In the genomic region with DNA sequence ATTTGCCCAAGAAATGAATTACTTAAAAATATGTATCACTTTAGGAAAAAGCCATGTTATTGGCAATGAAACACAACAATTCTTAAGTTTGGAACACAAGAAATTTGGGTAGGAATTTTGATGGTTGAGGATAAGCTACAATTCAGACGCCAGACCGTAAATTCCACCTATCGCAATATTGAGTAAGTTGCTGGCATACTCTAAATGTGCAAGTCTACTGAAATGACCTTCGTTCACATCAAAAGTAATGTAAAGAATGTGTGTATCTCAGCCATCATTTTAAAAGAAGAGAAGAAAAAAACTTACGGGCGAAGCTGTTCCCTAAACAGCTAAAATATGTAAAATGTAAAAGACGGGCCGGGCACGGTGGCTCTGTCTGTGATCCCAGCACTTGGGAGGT, we compare ENCODE assay signal across 19 cellular contexts. TPM values are rescaled to one million over a fixed set of nuclear protein-coding genes. Genes with fewer than 3 reads are reported as not detected.
A peak's percentile ranks its signal among the peaks of the same experiment; 100 is the strongest.
DNase-seq lines count a peak whose midpoint lies in the region; ATAC-seq and TF ChIP-seq lines count a peak whose summit lies in the region.
"Had no signal": no experiment of that assay in that cellular context is flagged by ENCODE, and none has a peak within 500 bp of the region (broad histone marks: within the 10 kb centered on the region; RNA-seq: fewer than 3 reads in every experiment).

No MANE protein-coding gene starts in this region.

- H3K14ac ChIP-seq in trophoblast cell (ENCODE audit: low read length) = no peak overlapping the region

- no peak for ATAC-seq in SK-N-SH treated with all-trans-retinoic acid at 6 μM for 48 hours
- ATAC-seq in HCT116 = no peak
- no peak for ATAC-seq in HG03432 (IDR thresholded peaks at IDR 0.05; ENCODE audit: unreplicated experiment)
- ATAC-seq: activated CD8-positive, alpha-beta T cell treated with anti-CD3 and anti-CD28 coated beads, Interleukin-2, amount 10 ng/mL, durations not matched to agents 7 days and 5 days had no signal

- H2BK12ac ChIP-seq in trophoblast cell (ENCODE audit: low read length) = no peak overlapping the region

- TF ChIP-seq EP300 in SK-N-SH (IDR thresholded peaks at IDR 0.05; ENCODE audit: borderline replicate concordance in 1 of 2, low read depth in 1 of 2, low read length in 1 of 2) = no peak

- H2AFZ ChIP-seq in SK-N-SH (ENCODE audit: low read depth) = no peak overlapping the region
- H2AFZ ChIP-seq in HCT116 (ENCODE audit: low read depth, low read length, poor library complexity, severe bottlenecking) = no peak overlapping the region
- H2AFZ ChIP-seq in trophoblast cell (ENCODE audit: insufficient read depth, low read length, poor library complexity) = no peak overlapping the region

- H4K8ac ChIP-seq in trophoblast cell (ENCODE audit: low read depth, low read length) = no peak overlapping the region

- H3K9me3 Mint-ChIP-seq in brain = peaks cover 0 to 2% (median 0%) of the 10 kb centered on the region in 5 experiments

- WGBS in SK-N-SH (ENCODE audit: low lambda C conversion rate) = 88% methylated on average over 9 of the region's 9 CpGs
- no CpG with 5 or more reads among the region's 9 CpGs for WGBS in trophoblast cell (ENCODE audit: extremely low coverage, insufficient coverage, insufficient read length)

- peaks cover 26% of the 10 kb centered on the region for H3F3A ChIP-seq in SK-N-SH (replicated peaks; ENCODE audit: insufficient read depth)

- peaks cover 20% of the 10 kb centered on the region for H3K36me3 Mint-ChIP-seq in brain

- peak overlapping the region in 1 of 2 experiments; percentile 60; a peak in 1 of 4 replicates for H3K27ac ChIP-seq in SK-N-SH (ENCODE audit: low read depth in 2 of 2, low read length in 1 of 2)
- H3K27ac ChIP-seq in HCT116 (ENCODE audit: low read depth, low read length) = no peak overlapping the region
- H3K27ac ChIP-seq in trophoblast cell (ENCODE audit: low read depth, low read length) = no peak overlapping the region
- H3K27ac ChIP-seq: testis had no signal

- BruUV-seq in HCT116 (replicated peaks; lab: Mats Ljungman, UMichigan) = no TSS peak

- no peaks in the 10 kb centered on the region for H3K36me3 ChIP-seq in SK-N-SH (replicated peaks in 1 of 2; ENCODE audit: control insufficient read depth in 1 of 2, insufficient read depth in 2 of 2, low read length in 1 of 2)
- H3K36me3 ChIP-seq in HCT116 (ENCODE audit: control insufficient read depth in 1 of 2, insufficient read depth in 2 of 2, low read length in 2 of 2) = no peaks in the 10 kb centered on the region
- H3K36me3 ChIP-seq in trophoblast cell (ENCODE audit: control insufficient read depth in 1 of 2, insufficient read depth in 2 of 2, low read length in 2 of 2) = no peaks in the 10 kb centered on the region

- TF ChIP-seq POLR2A in HCT116 (IDR thresholded peaks at IDR 0.05; ENCODE audit: borderline replicate concordance, extremely low read depth, insufficient read depth, insufficient read length) = no peak

- H3K27me3 ChIP-seq in SK-N-SH (ENCODE audit: insufficient read depth) (no peaks in the 10 kb centered on the region), HCT116 (ENCODE audit: insufficient read depth, low read length) (no peaks in the 10 kb centered on the region), trophoblast cell (ENCODE audit: insufficient read depth, low read length) (no peaks in the 10 kb centered on the region)
- H3K27me3 ChIP-seq: testis had no signal

- DNase-seq in SK-N-SH (no peak), HCT116 (ENCODE audit: low read depth, low spot score) (no peak), trophoblast cell (peak; percentile 52 to 96), NCI-H69 (lab: John Stamatoyannopoulos, UW) (no peak), T-helper 1 cell (no peak)
- DNase-seq: 8988T; activated CD8-positive, alpha-beta T cell treated with anti-CD3 and anti-CD28 coated beads, Interleukin-2, amount 10 ng/mL, durations not matched to agents 7 days and 5 days; DND-41; Karpas-422; NCI-H1092; NCI-H526 treated with DMSO at 0.1 percent for 48 hours; occipital lobe; stimulated activated CD4-positive, alpha-beta T cell treated with anti-CD3 and anti-CD28 coated beads, Interleukin-4, amount 100 ng/mL, for 4 hours; stimulated activated CD8-positive, alpha-beta memory T cell treated with anti-CD3 and anti-CD28 coated beads, Interleukin-4, amount 100 ng/mL, for 48 hours; testis had no signal

- H3K9me2 ChIP-seq in SK-N-SH (no peaks in the 10 kb centered on the region), HCT116 (ENCODE audit: insufficient read depth) (no peaks in the 10 kb centered on the region)

- H3K9ac ChIP-seq in SK-N-SH (no peak overlapping the region), HCT116 (ENCODE audit: low read length) (peak overlapping the region; percentile 3; the same call in 1 of the 2 replicates), trophoblast cell (ENCODE audit: low read length) (no peak overlapping the region)

- H3K27ac Mint-ChIP-seq in brain = peak overlapping the region in 3 of 5 experiments; percentile 48 to 80 (median 75)

- H3K4me1 Mint-ChIP-seq in brain = peaks cover 46% of the 10 kb centered on the region

- CTCF ChIA-PET in SK-N-SH (lab: Yijun Ruan, JAX) = interaction anchor here (0.7 to 2.3 kb wide), 5 partner anchors 11 to 118 kb away, joined by 3 to 10 read pairs (median 3); no protein-coding TSS in a partner anchor
- CTCF ChIA-PET in HCT116 (lab: Charles Lee) = interaction anchor here (2.1 kb wide), 1 partner anchor 29 kb away, joined by 6 read pairs; no protein-coding TSS in a partner anchor

- RAD21 ChIA-PET in HCT116 (lab: Charles Lee; ENCODE audit: low non-redundant PET in 1 of 2, low total read pairs in 2 of 2, uncharacterized antibody in 2 of 2, unreplicated experiment in 2 of 2) = no interaction called here

- H3K79me1 ChIP-seq in trophoblast cell (ENCODE audit: low read length) = no peaks in the 10 kb centered on the region

- H3K4me2 ChIP-seq in SK-N-SH (peak overlapping the region; percentile 3; the same call in 1 of the 2 replicates), HCT116 (ENCODE audit: low read length) (peak overlapping the region; percentile 34), trophoblast cell (ENCODE audit: low read length) (no peak overlapping the region)

- H3K4me3 ChIP-seq in SK-N-SH (ENCODE audit: low read depth in 2 of 2, low read length in 1 of 2) = no peak overlapping the region
- H3K4me3 ChIP-seq in HCT116 (replicated peaks in 1 of 2; ENCODE audit: low read depth in 1 of 2, low read length in 2 of 2) = no peak overlapping the region
- no peak overlapping the region for H3K4me3 ChIP-seq in trophoblast cell (ENCODE audit: low read depth, low read length)
- H3K4me3 ChIP-seq: testis had no signal

- H3K23ac ChIP-seq in trophoblast cell (ENCODE audit: low read length) = no peak overlapping the region

- H3K18ac ChIP-seq in trophoblast cell (ENCODE audit: low read length) = no peak overlapping the region

- POLR2A ChIA-PET in SK-N-SH (lab: Yijun Ruan, JAX) = no interaction called here
- POLR2A ChIA-PET in HCT116 (lab: Charles Lee) = no interaction called here

- H3K4me1 ChIP-seq in SK-N-SH (ENCODE audit: control insufficient read depth in 1 of 2, insufficient read depth in 2 of 2, low read depth in 1 of 2, low read length in 1 of 2) = peaks cover 5 to 27% of the 10 kb centered on the region in 2 experiments; a peak in 2 of 4 replicates
- H3K4me1 ChIP-seq in HCT116 (ENCODE audit: control insufficient read depth in 1 of 2, insufficient read depth in 2 of 2, low read length in 2 of 2) = peaks cover 36 to 78% of the 10 kb centered on the region in 2 experiments
- H3K4me1 ChIP-seq in trophoblast cell (ENCODE audit: control insufficient read depth in 1 of 2, insufficient read depth in 2 of 2, low read length in 2 of 2) = peaks cover 6 to 9% of the 10 kb centered on the region in 2 experiments

- intact Hi-C loops in HCT116 (cut with micrococcal nuclease) = no loop called here

- H4K12ac ChIP-seq in trophoblast cell (ENCODE audit: low read depth, low read length) = no peak overlapping the region

- H4K20me1 ChIP-seq in SK-N-SH (ENCODE audit: insufficient read depth) (peaks cover 97% of the 10 kb centered on the region), HCT116 (ENCODE audit: insufficient read depth) (peaks cover 21% of the 10 kb centered on the region; the same call in 1 of the 2 replicates)

- H4K91ac ChIP-seq in trophoblast cell (ENCODE audit: low read depth, low read length) = no peak overlapping the region

- no peaks in the 10 kb centered on the region for H3K27me3 Mint-ChIP-seq in brain

- no peak overlapping the region for H2AK5ac ChIP-seq in trophoblast cell (ENCODE audit: low read length)

- no peak overlapping the region for H3K4me3 Mint-ChIP-seq in brain
- H3K4me3 Mint-ChIP-seq: activated CD8-positive, alpha-beta T cell treated with anti-CD3 and anti-CD28 coated beads, Interleukin-2, amount 10 ng/mL, durations not matched to agents 7 days and 5 days; CD14-positive monocyte had no signal

- H3K9me3 ChIP-seq in SK-N-SH = no peaks in the 10 kb centered on the region
- H3K9me3 ChIP-seq in HCT116 (ENCODE audit: control insufficient read depth in 1 of 2, insufficient read depth in 1 of 2, low read depth in 1 of 2, low read length in 2 of 2) = no peaks in the 10 kb centered on the region
- H3K9me3 ChIP-seq in trophoblast cell (ENCODE audit: insufficient read depth, low read depth, low read length) = no peaks in the 10 kb centered on the region
- H3K9me3 ChIP-seq: testis had no signal

- TF ChIP-seq CTCF in SK-N-SH (IDR thresholded peaks at IDR 0.05) = no peak
- TF ChIP-seq CTCF in HCT116 (IDR thresholded peaks at IDR 0.05 in 2 of 3, conservative IDR thresholded peaks at IDR 0.05 in 1 of 3; ENCODE audit: borderline replicate concordance in 1 of 3, insufficient read depth in 1 of 3, low read depth in 2 of 3, low read length in 2 of 3) = no peak
- no peak for TF ChIP-seq CTCF in brain (conservative IDR thresholded peaks at IDR 0.05)

- no peak overlapping the region for H3K4ac ChIP-seq in trophoblast cell (ENCODE audit: low read depth, low read length)

- no peak overlapping the region for H2BK5ac ChIP-seq in trophoblast cell (ENCODE audit: low read depth, low read length, poor library complexity)

- no peak for TF ChIP-seq RAD21 in SK-N-SH (IDR thresholded peaks at IDR 0.05; ENCODE audit: low read length)
- no peak for TF ChIP-seq RAD21 in HCT116 (IDR thresholded peaks at IDR 0.05; ENCODE audit: low read depth)

- H2BK120ac ChIP-seq in trophoblast cell (ENCODE audit: insufficient read depth, low read length, poor library complexity) = no peak overlapping the region

- peaks cover 100% of the 10 kb centered on the region for H3K79me2 ChIP-seq in SK-N-SH (ENCODE audit: insufficient read depth)
- H3K79me2 ChIP-seq in HCT116 (ENCODE audit: insufficient read depth, low read length) = peaks cover 98% of the 10 kb centered on the region
- peaks cover 8% of the 10 kb centered on the region for H3K79me2 ChIP-seq in trophoblast cell (ENCODE audit: control insufficient read depth, insufficient read depth, low read length, poor library complexity)

TF ChIP-seq in HCT116, 20 proteins besides CTCF, POLR2A, EP300 and RAD21 (continues in another document):
- TF ChIP-seq SIN3A (IDR thresholded peaks at IDR 0.05; ENCODE audit: low read depth) = no peak
- no peak for TF ChIP-seq FOSL1 (IDR thresholded peaks at IDR 0.05; ENCODE audit: low read depth)

RNA-seq across cellular contexts. Expression of a gene that starts 33.4 kb away (rescaled TPM):
- polyA plus RNA-seq in SK-N-SH (2012; rRNA removed) = 23.2 and 26.2 TPM in 2 replicates
- 34.1 and 38.8 TPM in 2 replicates for polyA plus RNA-seq in SK-N-SH (2012; cell fraction: cytosol; rRNA removed)
- polyA plus RNA-seq in SK-N-SH (2012; cell fraction: nucleus; rRNA removed) = 12.0 and 18.0 TPM in 2 replicates
- 80.6 TPM for total RNA-seq in HCT116 (2021; ENCODE audit: unreplicated experiment)
- 21.9 and 29.5 TPM in 2 replicates for polyA plus RNA-seq in HCT116 (2012)
- 45.3 TPM for polyA plus RNA-seq in brain (ENCODE audit: insufficient read depth, low read depth, low replicate concordance)
- 225 and 236 TPM in 2 replicates for polyA plus RNA-seq in trophoblast cell (2013)

Comparison
In these comparisons a context has a peak if more than half of its experiments do, and no peak if none do; other contexts are left out.
1. DNase-seq: peak in trophoblast cell (2 of 2); none in SK-N-SH (single experiment), HCT116 (single experiment), NCI-H69 (single experiment) and T-helper 1 cell (0 of 5).